In genomic region chr18:62844850-62845643, GRCh38 we compare ENCODE assay signal across 9 cellular contexts.
DNase-seq lines count a peak whose midpoint lies in the region; ATAC-seq and FAIRE-seq lines count a peak whose summit lies in the region.
"Had no signal": no experiment of that assay in that cellular context is flagged by ENCODE, and none has a peak within 500 bp of the region (broad histone marks: within the 10 kb centered on the region; RNA-seq: fewer than 3 reads in every experiment).

No MANE protein-coding gene starts in this region.

- no peaks in the 10 kb centered on the region for H3K27me3 ChIP-seq in CD4-positive, CD25-positive, alpha-beta regulatory T cell (ENCODE audit: control insufficient read depth, insufficient read depth, low read length)

- H3K9me3 Mint-ChIP-seq in CD4-positive, CD25-positive, alpha-beta regulatory T cell: no peaks in the 10 kb centered on the region
- H3K9me3 Mint-ChIP-seq in activated T-cell treated with anti-CD3 and anti-CD28 coated beads, Interleukin-2, amount 50 U/mL, for 4 hours: no peaks in the 10 kb centered on the region

- FAIRE-seq in HTR-8/SVneo (lab: Jason Lieb, UNC): no peak
- FAIRE-seq: endothelial cell of umbilical vein had no signal

- peak in 2 of 3 donors; percentile 22 to 77 for DNase-seq in CD4-positive, CD25-positive, alpha-beta regulatory T cell
- no peak for DNase-seq in activated T-cell treated with anti-CD3 and anti-CD28 coated beads, Interleukin-2, amount 50 U/mL, for 4 hours
- DNase-seq in HTR-8/SVneo (ENCODE audit: insufficient read length, low spot score): no peak
- no peak for DNase-seq in SW480 (ENCODE audit: low spot score)
- no peak for DNase-seq in NCI-H748 treated with DMSO at 0.1 percent for 48 hours (lab: John Stamatoyannopoulos, UW)
- no peak for DNase-seq in glomerular visceral epithelial cell (ENCODE audit: extremely low spot score)

- peak overlapping the region; percentile 22 to 83 (median 68) for H3K4me3 Mint-ChIP-seq in CD4-positive, CD25-positive, alpha-beta regulatory T cell
- peak overlapping the region; percentile 42 for H3K4me3 Mint-ChIP-seq in activated T-cell treated with anti-CD3 and anti-CD28 coated beads, Interleukin-2, amount 50 U/mL, for 4 hours

- ATAC-seq in CD4-positive, CD25-positive, alpha-beta regulatory T cell (ENCODE audit: low read depth in 2 of 2): peak; percentile 72
- peak; percentile 67 for ATAC-seq in GM19043 (IDR thresholded peaks at IDR 0.05; ENCODE audit: low read depth, unreplicated experiment)
- ATAC-seq in HG03039 (IDR thresholded peaks at IDR 0.05; ENCODE audit: unreplicated experiment): peak; percentile 60
- ATAC-seq in activated T-cell treated with anti-CD3 and anti-CD28 coated beads, Interleukin-2, amount 50 U/mL, for 4 hours: peak; percentile 89 to 93

- peak overlapping the region; percentile 80 for H3K4me3 ChIP-seq in CD4-positive, CD25-positive, alpha-beta regulatory T cell (ENCODE audit: low read depth, low read length)

- H3K36me3 ChIP-seq in CD4-positive, CD25-positive, alpha-beta regulatory T cell (ENCODE audit: control insufficient read depth, insufficient read depth, low read length): no peaks in the 10 kb centered on the region

- H3K4me1 ChIP-seq in CD4-positive, CD25-positive, alpha-beta regulatory T cell (ENCODE audit: control insufficient read depth, insufficient read depth, low read length, poor library complexity, severe bottlenecking): peaks cover 15% of the 10 kb centered on the region

- peaks cover 13 to 35% (median 16%) of the 10 kb centered on the region in 4 donors for H3K4me1 Mint-ChIP-seq in CD4-positive, CD25-positive, alpha-beta regulatory T cell
- H3K4me1 Mint-ChIP-seq in activated T-cell treated with anti-CD3 and anti-CD28 coated beads, Interleukin-2, amount 50 U/mL, for 4 hours (ENCODE audit: low read depth): peaks cover 24% of the 10 kb centered on the region

- H3K27ac ChIP-seq in CD4-positive, CD25-positive, alpha-beta regulatory T cell (ENCODE audit: insufficient read depth, low read length, poor library complexity, severe bottlenecking): peak overlapping the region; percentile 21

- no peaks in the 10 kb centered on the region for H3K9me3 ChIP-seq in CD4-positive, CD25-positive, alpha-beta regulatory T cell (ENCODE audit: control insufficient read depth in 2 of 2, low read length in 2 of 2)

- H3K36me3 Mint-ChIP-seq in CD4-positive, CD25-positive, alpha-beta regulatory T cell: no peaks in the 10 kb centered on the region
- peaks cover 2% of the 10 kb centered on the region for H3K36me3 Mint-ChIP-seq in activated T-cell treated with anti-CD3 and anti-CD28 coated beads, Interleukin-2, amount 50 U/mL, for 4 hours (ENCODE audit: insufficient read depth)

- H3K27me3 Mint-ChIP-seq in CD4-positive, CD25-positive, alpha-beta regulatory T cell: no peaks in the 10 kb centered on the region
- no peaks in the 10 kb centered on the region for H3K27me3 Mint-ChIP-seq in activated T-cell treated with anti-CD3 and anti-CD28 coated beads, Interleukin-2, amount 50 U/mL, for 4 hours (ENCODE audit: low read depth)

- H3K27ac Mint-ChIP-seq in CD4-positive, CD25-positive, alpha-beta regulatory T cell: peak overlapping the region; percentile 72 to 90 (median 87)

Comparison
In these comparisons a context has a peak if more than half of its experiments do, and no peak if none do; other contexts are left out.
1. DNase-seq: peak in CD4-positive, CD25-positive, alpha-beta regulatory T cell (2 of 3); none in activated T-cell treated with anti-CD3 and anti-CD28 coated beads, Interleukin-2, amount 50 U/mL, for 4 hours (single experiment), HTR-8/SVneo (single experiment), SW480 (single experiment), NCI-H748 treated with DMSO at 0.1 percent for 48 hours (single experiment) and glomerular visceral epithelial cell (single experiment).
2. Peak in every context shown above with its lines, with median percentiles within 50 percentile points of each other: ATAC-seq.